In genomic region chr1:18953656-18954259, GRCh38 we compare ENCODE assay signal across 9 cellular contexts. TPM values are rescaled to one million over a fixed set of nuclear protein-coding genes. Genes with fewer than 3 reads are reported as not detected.
A peak's percentile ranks its signal among the peaks of the same experiment; 100 is the strongest.
DNase-seq lines count a peak whose midpoint lies in the region; ATAC-seq and TF ChIP-seq lines count a peak whose summit lies in the region.
"Had no signal": no experiment of that assay in that cellular context is flagged by ENCODE, and none has a peak within 500 bp of the region (broad histone marks: within the 10 kb centered on the region; RNA-seq: fewer than 3 reads in every experiment).

No MANE protein-coding gene starts in this region.

- H3K9ac ChIP-seq in GM23248: peak overlapping the region; percentile 73

- peak overlapping the region; percentile 93 for H3K4me2 ChIP-seq in GM23248 (ENCODE audit: unreplicated experiment)

- H3K4me3 ChIP-seq in GM23248: peak overlapping the region; percentile 87
- peak overlapping the region; percentile 61 for H3K4me3 ChIP-seq in fibroblast of villous mesenchyme (ENCODE audit: low read depth, low read length)
- H3K4me3 ChIP-seq in skeletal muscle cell (ENCODE audit: low read depth, low read length): peak overlapping the region; percentile 75
- H3K4me3 ChIP-seq in gastrocnemius medialis: no peak overlapping the region
- H3K4me3 ChIP-seq: cardiac muscle cell had no signal

- no peak for TF ChIP-seq CTCF in fibroblast of villous mesenchyme (IDR thresholded peaks at IDR 0.05; ENCODE audit: insufficient read depth, low read depth, low read length)
- TF ChIP-seq CTCF in gastrocnemius medialis (IDR thresholded peaks at IDR 0.05 in 4 of 5, conservative IDR thresholded peaks at IDR 0.05 in 1 of 5): no peak

- H3K4me3 Mint-ChIP-seq in activated CD8-positive, alpha-beta T cell treated with anti-CD3 and anti-CD28 coated beads, Interleukin-2, amount 10 ng/mL, durations not matched to agents 7 days and 5 days: peak overlapping the region; percentile 72

- no peak for ATAC-seq in activated CD8-positive, alpha-beta T cell treated with anti-CD3 and anti-CD28 coated beads, Interleukin-2, amount 10 ng/mL, durations not matched to agents 7 days and 5 days
- ATAC-seq in gastrocnemius medialis: no peak
- ATAC-seq in HG03108 (IDR thresholded peaks at IDR 0.05; ENCODE audit: unreplicated experiment): no peak
- no peak for ATAC-seq in HG02623 (IDR thresholded peaks at IDR 0.05; ENCODE audit: unreplicated experiment)

- intact Hi-C loops in gastrocnemius medialis (cut with DNase I; ENCODE audit: low total_unique reads): loop anchor here (10.0 kb wide), 1 partner anchor 261 kb away; the partner anchor contains the start of gene UBR4

- H3K27ac ChIP-seq in GM23248 (no peak overlapping the region), gastrocnemius medialis (peak overlapping the region in 1 of 4 donors; percentile 23)
- H3K27ac ChIP-seq: cardiac muscle cell had no signal

- H3K36me3 Mint-ChIP-seq in activated CD8-positive, alpha-beta T cell treated with anti-CD3 and anti-CD28 coated beads, Interleukin-2, amount 10 ng/mL, durations not matched to agents 7 days and 5 days (ENCODE audit: low read depth): no peaks in the 10 kb centered on the region

- peaks cover 27% of the 10 kb centered on the region for H3K27me3 Mint-ChIP-seq in activated CD8-positive, alpha-beta T cell treated with anti-CD3 and anti-CD28 coated beads, Interleukin-2, amount 10 ng/mL, durations not matched to agents 7 days and 5 days (ENCODE audit: low read depth)

- TF ChIP-seq POLR2A in gastrocnemius medialis (IDR thresholded peaks at IDR 0.05): no peak

- POLR2A ChIA-PET in activated CD8-positive, alpha-beta T cell treated with anti-CD3 and anti-CD28 coated beads, Interleukin-2, amount 10 ng/mL, durations not matched to agents 7 days and 5 days (lab: Charles Lee): interaction anchor here (7.2 kb wide), 1 partner anchor 26 kb away, joined by 118 read pairs; no protein-coding TSS in a partner anchor

- H3K27me3 ChIP-seq in GM23248 (replicated peaks; ENCODE audit: insufficient read depth) (no peaks in the 10 kb centered on the region), gastrocnemius medialis (no peaks in the 10 kb centered on the region)

- peaks cover 57% of the 10 kb centered on the region for H3K4me1 ChIP-seq in GM23248 (ENCODE audit: insufficient read depth)
- H3K4me1 ChIP-seq in gastrocnemius medialis: peaks cover 38 to 48% of the 10 kb centered on the region in 2 donors

- H3K4me1 Mint-ChIP-seq in activated CD8-positive, alpha-beta T cell treated with anti-CD3 and anti-CD28 coated beads, Interleukin-2, amount 10 ng/mL, durations not matched to agents 7 days and 5 days (ENCODE audit: low read depth): peaks cover 84% of the 10 kb centered on the region

- H4K20me1 ChIP-seq in GM23248 (ENCODE audit: insufficient read depth): no peaks in the 10 kb centered on the region

- no peaks in the 10 kb centered on the region for H3K36me3 ChIP-seq in GM23248 (ENCODE audit: low read depth)
- no peaks in the 10 kb centered on the region for H3K36me3 ChIP-seq in gastrocnemius medialis
- H3K36me3 ChIP-seq: cardiac muscle cell had no signal

- H3K9me3 ChIP-seq in GM23248 (ENCODE audit: low read depth): no peaks in the 10 kb centered on the region
- H3K9me3 ChIP-seq in gastrocnemius medialis: no peaks in the 10 kb centered on the region

- 83 to 85% methylated on average over 14 to 15 of the region's 15 CpGs for whole genome bisulfite sequencing in GM23248 (ENCODE audit: low coverage in 1 of 2, low lambda C conversion rate in 2 of 2, missing lambda C conversion rate in 2 of 2), 2 experiments

- DNase-seq in GM23248 (no peak), fibroblast of villous mesenchyme (ENCODE audit: low read depth) (no peak), skeletal muscle cell (ENCODE audit: low read depth) (no peak), gastrocnemius medialis (no peak)
- DNase-seq in activated CD8-positive, alpha-beta T cell treated with anti-CD3 and anti-CD28 coated beads, Interleukin-2, amount 10 ng/mL, durations not matched to agents 7 days and 5 days: no peak
- no peak for DNase-seq in activated effector memory CD4-positive, alpha-beta T cell treated with Interleukin-2 at 50 U/mL for 16 hours

- peaks cover 38% of the 10 kb centered on the region for H3F3A ChIP-seq in GM23248 (ENCODE audit: insufficient read depth)

- in situ Hi-C loops in GM23248 (cut with MboI): no loop called here
- in situ Hi-C loops in gastrocnemius medialis (cut with MboI; ENCODE audit: low sequenced_read_pairs in 4 of 4): no loop called here

- no peaks in the 10 kb centered on the region for H3K9me2 ChIP-seq in GM23248 (ENCODE audit: insufficient read depth)

- H3K9me3 Mint-ChIP-seq in activated CD8-positive, alpha-beta T cell treated with anti-CD3 and anti-CD28 coated beads, Interleukin-2, amount 10 ng/mL, durations not matched to agents 7 days and 5 days (ENCODE audit: insufficient read depth): no peaks in the 10 kb centered on the region

- H3K27ac Mint-ChIP-seq in activated CD8-positive, alpha-beta T cell treated with anti-CD3 and anti-CD28 coated beads, Interleukin-2, amount 10 ng/mL, durations not matched to agents 7 days and 5 days: no peak overlapping the region

- peaks cover 60% of the 10 kb centered on the region for H3K79me2 ChIP-seq in GM23248 (ENCODE audit: insufficient read depth)

- no peak overlapping the region for H2AFZ ChIP-seq in GM23248

- CTCF ChIA-PET in activated CD8-positive, alpha-beta T cell treated with anti-CD3 and anti-CD28 coated beads, Interleukin-2, amount 10 ng/mL, durations not matched to agents 7 days and 5 days (lab: Charles Lee): interaction anchor here (0.6 to 10.1 kb wide), 5 partner anchors 10 to 47 kb away, joined by 3 to 116 read pairs (median 4); no protein-coding TSS in a partner anchor

RNA-seq across cellular contexts. Expression of gene IFFO2, which starts 2.7 kb away (rescaled TPM):
- 12.8 and 13.2 TPM in 2 replicates for total RNA-seq in GM23248 (2014; rRNA removed; shearing (Covaris generic))
- 0.60 and 1.1 TPM in 2 replicates for polyA plus RNA-seq in GM23248 (2016; fragmentation: Nextera tagmentation; extraction: Ambion mirVana)
- total RNA-seq in activated CD8-positive, alpha-beta T cell treated with anti-CD3 and anti-CD28 coated beads, Interleukin-2, amount 10 ng/mL, durations not matched to agents 7 days and 5 days: 1 to 10 TPM; 7.2 to 8.2 TPM
- total RNA-seq in fibroblast of villous mesenchyme: 11.2 and 15.5 TPM in 2 replicates
- total RNA-seq in gastrocnemius medialis: 10 to 100 TPM in 1 of 4 donors, 1 to 10 TPM in 3; 2.1 to 16.3 (median 5.7) TPM

RNA-seq across cellular contexts. Expression of gene ALDH4A1, which starts 51.4 kb away (rescaled TPM):
- total RNA-seq in GM23248 (2014; rRNA removed; shearing (Covaris generic)): 13.3 and 26.4 TPM in 2 replicates
- 10.9 and 11.2 TPM in 2 replicates for polyA plus RNA-seq in GM23248 (2016; fragmentation: Nextera tagmentation; extraction: Ambion mirVana)
- total RNA-seq in activated CD8-positive, alpha-beta T cell treated with anti-CD3 and anti-CD28 coated beads, Interleukin-2, amount 10 ng/mL, durations not matched to agents 7 days and 5 days: 1 to 10 TPM; 4.2 to 4.3 TPM
- 13.0 and 13.5 TPM in 2 replicates for total RNA-seq in fibroblast of villous mesenchyme
- total RNA-seq in gastrocnemius medialis: 10 to 100 TPM; 22.8 to 35.3 (median 31.4) TPM

Comparison
In these comparisons a context has a peak if more than half of its experiments do, and no peak if none do; other contexts are left out.
1. H3K4me3 ChIP-seq: peak in GM23248 (single experiment), fibroblast of villous mesenchyme (single experiment) and skeletal muscle cell (single experiment); none in gastrocnemius medialis (0 of 4).